ENCODE assay signal across 31 cellular contexts in the genomic region with DNA sequence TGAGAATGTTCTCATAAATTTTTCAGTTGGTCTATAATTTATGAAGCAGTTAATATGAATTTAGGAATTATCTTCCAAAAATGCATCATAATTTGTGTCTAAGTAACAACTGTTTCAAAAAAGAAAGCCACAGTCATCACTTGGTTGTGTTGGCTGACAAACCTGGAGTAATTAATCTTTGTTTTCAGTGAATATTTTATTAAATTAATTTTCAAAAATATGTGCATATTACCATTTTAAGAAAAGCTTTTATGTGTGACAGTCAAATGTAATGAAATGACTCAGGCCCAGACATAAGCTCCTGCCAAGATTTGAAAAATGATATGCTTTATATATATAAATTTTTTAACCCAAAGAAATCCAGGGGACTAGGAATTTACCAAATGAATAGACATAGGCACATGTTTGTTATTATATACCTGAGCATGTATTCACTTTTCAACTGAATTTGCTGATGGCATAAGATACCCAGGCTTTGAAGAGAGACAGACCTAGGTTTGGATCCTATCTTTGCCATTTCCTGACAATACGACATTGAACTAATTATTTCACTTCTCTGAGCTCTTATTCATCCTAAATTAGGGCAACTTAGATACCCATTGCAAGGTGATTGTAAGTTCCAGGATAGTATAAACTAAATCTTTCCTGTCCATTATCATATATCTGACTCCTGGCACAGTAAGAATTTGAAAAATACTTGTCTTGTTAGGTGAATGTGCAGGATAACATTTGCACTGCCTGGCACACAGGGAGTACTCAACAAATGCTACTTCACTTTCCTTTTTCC.
"Had no signal": no experiment of that assay in that cellular context is flagged by ENCODE, and none has a peak within 500 bp of the region (broad histone marks: within the 10 kb centered on the region; RNA-seq: fewer than 3 reads in every experiment).

No MANE protein-coding gene starts in this region.

- H3K4me3 ChIP-seq: ascending aorta, breast epithelium, cardiac muscle cell, colonic mucosa, esophagus squamous epithelium, heart left ventricle had no signal

- H3K27me3 ChIP-seq: ascending aorta, breast epithelium, cardiac muscle cell, colonic mucosa, esophagus squamous epithelium, heart left ventricle had no signal

- H3K4me1 ChIP-seq: ascending aorta, breast epithelium, colonic mucosa, esophagus squamous epithelium, heart left ventricle had no signal

- H3K27ac ChIP-seq: ascending aorta, breast epithelium, cardiac muscle cell, colonic mucosa, epithelial cell of prostate, esophagus squamous epithelium, heart left ventricle had no signal

- H3K36me3 ChIP-seq: ascending aorta, breast epithelium, cardiac muscle cell, colonic mucosa, esophagus squamous epithelium, heart left ventricle had no signal

- DNase-seq: activated CD4-positive, alpha-beta memory T cell treated with anti-CD3 and anti-CD28 coated beads for 36 hours; activated CD4-positive, alpha-beta T cell treated with anti-CD3 and anti-CD28 coated beads for 36 hours; activated CD4-positive, alpha-beta T cell treated with anti-CD3 and anti-CD28 coated beads, Interleukin-2, amount 10 ng/mL, durations not matched to agents 24 days and 14 days; activated CD4-positive, CD25-positive, alpha-beta regulatory T cell; activated CD4-positive, CD25-positive, alpha-beta regulatory T cell treated with anti-CD3 and anti-CD28 coated beads, Interleukin-2, amount 50 U/mL, for 72 hours; activated CD8-positive, alpha-beta memory T cell treated with anti-CD3 and anti-CD28 coated beads, Interleukin-2, amount 10 ng/mL, durations not matched to agents 7 days and 5 days; activated CD8-positive, alpha-beta memory T cell treated with anti-CD3 and anti-CD28 coated beads, Interleukin-2, amount 50 U/mL, for 4 hours; activated CD8-positive, alpha-beta T cell treated with anti-CD3 and anti-CD28 coated beads, Interleukin-2, amount 10 ng/mL, durations not matched to agents 7 days and 5 days; activated effector memory CD4-positive, alpha-beta T cell treated with anti-CD3 and anti-CD28 coated beads, Interleukin-2, amount 50 U/mL, for 16 hours; activated naive CD4-positive, alpha-beta T cell treated with anti-CD3 and anti-CD28 coated beads for 36 hours; activated naive CD8-positive, alpha-beta T cell treated with anti-CD3 and anti-CD28 coated beads for 36 hours; activated naive CD8-positive, alpha-beta T cell treated with anti-CD3 and anti-CD28 coated beads, Interleukin-2, amount 50 U/mL, for 24 hours; activated T-cell treated with anti-CD3 and anti-CD28 coated beads, Interleukin-2, amount 50 U/mL, for 1 hour; activated T-cell treated with anti-CD3 and anti-CD28 coated beads, Interleukin-2, amount 50 U/mL, for 48 hours; central memory CD4-positive, alpha-beta T cell; cerebellar nuclear complex; colonic mucosa; effector CD8-positive, alpha-beta T cell; esophagus squamous epithelium; glutamatergic neuron; heart left ventricle; T-helper 1 cell; T-helper 17 cell; T1000 had no signal

- FAIRE-seq: endometrium, endothelial cell of umbilical vein, frontal cortex had no signal

- H3K9me3 ChIP-seq: ascending aorta, breast epithelium, colonic mucosa, esophagus squamous epithelium, heart left ventricle had no signal
